Comparison of ENCODE assay signal across 8 cellular contexts in the genomic region with DNA sequence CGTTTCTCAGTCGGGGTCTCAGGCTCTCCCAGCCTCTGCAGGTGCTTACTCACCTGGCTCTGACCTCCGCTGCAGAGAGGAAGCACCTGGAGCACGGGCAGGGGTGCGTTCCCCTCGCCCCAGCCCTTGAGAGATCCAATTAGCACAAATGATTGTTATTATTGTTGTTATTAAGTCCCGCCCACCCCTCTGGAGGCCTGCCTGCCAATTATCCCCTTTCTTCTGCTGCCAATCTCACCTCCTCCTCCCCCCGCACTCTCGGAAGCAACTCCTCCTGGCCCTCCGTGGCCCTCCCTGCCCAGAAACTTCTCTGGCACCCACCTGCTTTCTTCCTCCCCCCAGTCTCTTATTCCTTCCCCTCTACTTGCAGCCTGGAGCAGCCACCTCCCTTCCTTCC. TPM values are rescaled to one million over a fixed set of nuclear protein-coding genes. Genes with fewer than 3 reads are reported as not detected.
A peak's percentile ranks its signal among the peaks of the same experiment; 100 is the strongest.
DNase-seq lines count a peak whose midpoint lies in the region; ATAC-seq and TF ChIP-seq lines count a peak whose summit lies in the region.

No MANE protein-coding gene starts in this region.

- no peak for TF ChIP-seq CTCF in heart left ventricle (IDR thresholded peaks at IDR 0.05)
- no peak for TF ChIP-seq CTCF in Peyer's patch (IDR thresholded peaks at IDR 0.05)
- TF ChIP-seq CTCF in upper lobe of left lung (IDR thresholded peaks at IDR 0.05), result no peak

- H3K27ac Mint-ChIP-seq in immature natural killer cell, result peak overlapping the region; percentile 83 to 92 (median 90)

- H3K4me1 Mint-ChIP-seq in immature natural killer cell, result peaks cover 56 to 63% of the 10 kb centered on the region in 2 donors

- H3K36me3 ChIP-seq in heart left ventricle (peaks cover 0 to 7% (median 0%) of the 10 kb centered on the region in 9 donors), Peyer's patch (no peaks in the 10 kb centered on the region), upper lobe of left lung (peaks cover 0 to 5% (median 0%) of the 10 kb centered on the region in 4 donors)

- no peaks in the 10 kb centered on the region for H3K36me3 Mint-ChIP-seq in immature natural killer cell

- TF ChIP-seq POLR2A in heart left ventricle (IDR thresholded peaks at IDR 0.05) (no peak), Peyer's patch (IDR thresholded peaks at IDR 0.05) (no peak), upper lobe of left lung (IDR thresholded peaks at IDR 0.05) (no peak)

- H3K4me1 ChIP-seq in heart left ventricle (peaks cover 39 to 99% (median 78%) of the 10 kb centered on the region in 12 donors), Peyer's patch (peaks cover 13 to 88% (median 43%) of the 10 kb centered on the region in 4 donors), upper lobe of left lung (peaks cover 77 to 97% (median 79%) of the 10 kb centered on the region in 4 donors)

- peaks cover 0 to 4% (median 2%) of the 10 kb centered on the region in 3 donors for H3K27me3 Mint-ChIP-seq in immature natural killer cell (ENCODE audit: low read depth in 3 of 3)

- H3K27me3 ChIP-seq in heart left ventricle, result no peaks in the 10 kb centered on the region
- H3K27me3 ChIP-seq in Peyer's patch, result no peaks in the 10 kb centered on the region
- H3K27me3 ChIP-seq in upper lobe of left lung, result no peaks in the 10 kb centered on the region

- H3K4me3 ChIP-seq in heart left ventricle (peak overlapping the region in 1 of 12 donors; percentile 3), Peyer's patch (no peak overlapping the region), upper lobe of left lung (no peak overlapping the region)

- peak overlapping the region in 4 of 5 donors; percentile 55 to 80 (median 63) for H3K4me3 Mint-ChIP-seq in immature natural killer cell

- ATAC-seq in heart left ventricle (no peak), upper lobe of left lung (ENCODE audit: low FRiP score in 2 of 2) (no peak), HG03565 (IDR thresholded peaks at IDR 0.05; ENCODE audit: unreplicated experiment) (no peak), HG02870 (IDR thresholded peaks at IDR 0.05; ENCODE audit: unreplicated experiment) (no peak)

- WGBS in heart left ventricle, 4 donors, result 37 to 49% (median 45%) methylated on average over 10 of the region's 10 CpGs
- WGBS in upper lobe of left lung, 2 donors, result 40 to 53% methylated on average over 10 of the region's 10 CpGs

- H3K9me3 ChIP-seq in heart left ventricle, result no peaks in the 10 kb centered on the region
- H3K9me3 ChIP-seq in Peyer's patch, result no peaks in the 10 kb centered on the region
- H3K9me3 ChIP-seq in upper lobe of left lung, result no peaks in the 10 kb centered on the region

- H3K9me3 Mint-ChIP-seq in immature natural killer cell, result no peaks in the 10 kb centered on the region

- H3K27ac ChIP-seq in heart left ventricle, result peak overlapping the region in 10 of 12 donors; percentile 50 to 87 (median 75)
- peak overlapping the region; percentile 26 to 79 (median 58) for H3K27ac ChIP-seq in Peyer's patch
- H3K27ac ChIP-seq in upper lobe of left lung, result peak overlapping the region; percentile 71 to 84 (median 82)

- DNase-seq in heart left ventricle, result peak in 1 of 5 donors; percentile 30
- no peak for DNase-seq in cardiac septum (ENCODE audit: low spot score)
- DNase-seq in Peyer's patch, result peak in 2 of 3 donors; percentile 50 to 56
- DNase-seq in immature natural killer cell, result no peak
- DNase-seq in upper lobe of left lung, result no peak
- no peak for DNase-seq in DMS153 (lab: John Stamatoyannopoulos, UW)

- TF ChIP-seq EP300 in upper lobe of left lung (IDR thresholded peaks at IDR 0.05), result no peak

- intact Hi-C loops in heart left ventricle (cut with DNase I) (no loop called here), cardiac septum (cut with DNase I) (no loop called here)

RNA-seq across cellular contexts. Expression of a gene that starts 8.8 kb away (rescaled TPM):
- total RNA-seq in heart left ventricle, result 10 to 100 TPM; 11.6 to 40.8 (median 24.9) TPM
- 10 to 100 TPM; 39.1 to 39.6 TPM for polyA plus RNA-seq in heart left ventricle
- total RNA-seq in cardiac septum, result 29.5 TPM
- 10 to 100 TPM; 19.0 to 42.1 (median 26.9) TPM for total RNA-seq in Peyer's patch
- polyA plus RNA-seq in immature natural killer cell, result 1 to 10 TPM in 2 of 3 donors, under 1 TPM in 1; 0.69 to 2.2 (median 1.5) TPM
- total RNA-seq in upper lobe of left lung, result 10 to 100 TPM; 20.5 to 45.4 (median 35.8) TPM

RNA-seq across cellular contexts. Expression of a gene that starts 28.8 kb away (rescaled TPM):
- total RNA-seq in heart left ventricle, result 10 to 100 TPM; 14.8 to 35.8 (median 20.1) TPM
- polyA plus RNA-seq in heart left ventricle, result 10 to 100 TPM; 15.9 to 21.4 TPM
- total RNA-seq in cardiac septum, result 22.9 TPM
- total RNA-seq in Peyer's patch, result 10 to 100 TPM; 22.1 to 49.9 (median 33.2) TPM
- 10 to 100 TPM in 1 of 3 donors, 1 to 10 TPM in 2; 7.9 to 19.1 (median 9.0) TPM for polyA plus RNA-seq in immature natural killer cell
- 100 to 1,000 TPM in 2 of 6 donors, 10 to 100 TPM in 4; 29.2 to 131 (median 61.3) TPM for total RNA-seq in upper lobe of left lung

Comparison
In these comparisons a context has a peak if more than half of its experiments do, and no peak if none do; other contexts are left out.
1. DNase-seq: peak in Peyer's patch (2 of 3); none in cardiac septum (single experiment), immature natural killer cell (0 of 3), upper lobe of left lung (0 of 2) and DMS153 (single experiment).
2. Peak in every context shown above with its lines, with median percentiles within 50 percentile points of each other: H3K27ac ChIP-seq.